28 cellular contexts compared by ENCODE assay signal in the genomic region with DNA sequence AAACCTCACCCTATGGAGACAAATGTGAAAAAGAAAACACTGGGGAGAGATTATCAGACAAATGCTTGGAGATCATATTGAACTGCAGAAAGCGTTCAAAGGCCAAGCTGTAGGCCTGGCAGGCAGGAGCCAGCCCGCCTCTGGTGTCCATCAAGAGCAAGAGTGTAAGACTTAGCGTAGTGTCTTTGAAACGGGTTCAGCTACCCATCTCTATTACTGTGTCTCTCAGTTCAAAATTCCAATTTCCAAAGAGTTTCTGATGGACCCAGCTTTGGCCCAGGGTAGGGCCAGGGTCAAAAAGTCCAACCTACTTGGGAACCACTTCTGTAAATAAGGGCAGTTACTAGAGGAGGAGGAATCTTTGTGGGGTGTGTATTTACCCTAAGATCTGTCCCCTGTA.
"Had no signal": no experiment of that assay in that cellular context is flagged by ENCODE, and none has a peak within 500 bp of the region (broad histone marks: within the 10 kb centered on the region; RNA-seq: fewer than 3 reads in every experiment).

No MANE protein-coding gene starts in this region.

- H3K9ac ChIP-seq: SK-N-SH had no signal

- DNase-seq: activated CD4-positive, alpha-beta T cell treated with anti-CD3 and anti-CD28 coated beads, Interleukin-2, amount 10 ng/mL, durations not matched to agents 24 days and 14 days; activated CD4-positive, alpha-beta T cell treated with anti-CD3 and anti-CD28 coated beads, Interleukin-2, amount 50 U/mL, for 4 hours; activated CD8-positive, alpha-beta T cell treated with anti-CD3 and anti-CD28 coated beads for 36 hours; activated effector memory CD4-positive, alpha-beta T cell treated with anti-CD3 and anti-CD28 coated beads, Interleukin-2, amount 50 U/mL, for 16 hours; activated naive CD4-positive, alpha-beta T cell; activated naive CD4-positive, alpha-beta T cell treated with anti-CD3 and anti-CD28 coated beads, Interleukin-2, amount 50 U/mL, for 16 hours; activated naive CD8-positive, alpha-beta T cell treated with anti-CD3 and anti-CD28 coated beads for 36 hours; activated T-cell treated with anti-CD3 and anti-CD28 coated beads, Interleukin-2, amount 50 U/mL, for 1 hour; activated T-cell treated with anti-CD3 and anti-CD28 coated beads, Interleukin-2, amount 50 U/mL, for 72 hours; amniotic stem cell; aorta; brain microvascular endothelial cell; Kasumi-1; KG1; MG63; NCI-H1092; NCI-H1436 treated with DMSO at 0.1 percent for 48 hours; NCI-H1694 treated with DMSO at 0.1 percent for 48 hours; NCI-H2029; NCI-H345; NCI-H524 treated with DMSO at 0.1 percent for 48 hours; SHP77 treated with DMSO at 0.1 percent for 48 hours; SK-N-SH had no signal

- H3K27ac ChIP-seq: brain microvascular endothelial cell had no signal

- H3K4me3 ChIP-seq: MG63, SJSA1 had no signal

- H3K27me3 Mint-ChIP-seq: activated CD8-positive, alpha-beta T cell treated with anti-CD3 and anti-CD28 coated beads for 36 hours; activated naive CD8-positive, alpha-beta T cell treated with anti-CD3 and anti-CD28 coated beads for 36 hours had no signal

- H3K36me3 ChIP-seq: brain microvascular endothelial cell, MG63, SJSA1 had no signal

- H3K9me3 Mint-ChIP-seq: activated CD4-positive, alpha-beta T cell treated with anti-CD3 and anti-CD28 coated beads, Interleukin-2, amount 10 ng/mL, durations not matched to agents 24 days and 14 days; activated CD8-positive, alpha-beta T cell treated with anti-CD3 and anti-CD28 coated beads for 36 hours; activated naive CD8-positive, alpha-beta T cell treated with anti-CD3 and anti-CD28 coated beads for 36 hours; activated T-cell treated with anti-CD3 and anti-CD28 coated beads, Interleukin-2, amount 50 U/mL, for 72 hours; activated T-helper 17 cell treated with anti-CD3 and anti-CD28 coated beads, Interleukin-2, amount 50 U/mL, for 72 hours; T-helper 1 cell treated with Interleukin-12 subunit alpha and Interleukin-12 subunit beta and Interleukin-4 antibody, amounts not matched to agents 30 μg/mL and 1 μg/mL, for 36 hours; T-helper 2 cell treated with Interferon-gamma antibody and Interleukin-4, amounts not matched to agents 5 μg/mL and 100 μg/mL, for 36 hours had no signal

- H3K36me3 Mint-ChIP-seq: activated naive CD8-positive, alpha-beta T cell treated with anti-CD3 and anti-CD28 coated beads for 36 hours had no signal

- H3K27me3 ChIP-seq: brain microvascular endothelial cell, MG63, SJSA1 had no signal

- H3K4me2 ChIP-seq: SK-N-SH had no signal

- H3K9me3 ChIP-seq: MG63, SJSA1, SK-N-SH had no signal

- H3K27ac Mint-ChIP-seq: activated CD4-positive, alpha-beta T cell treated with anti-CD3 and anti-CD28 coated beads, Interleukin-2, amount 10 ng/mL, durations not matched to agents 24 days and 14 days; activated CD8-positive, alpha-beta T cell treated with anti-CD3 and anti-CD28 coated beads for 36 hours; activated naive CD8-positive, alpha-beta T cell treated with anti-CD3 and anti-CD28 coated beads for 36 hours; activated T-helper 17 cell treated with anti-CD3 and anti-CD28 coated beads, Interleukin-2, amount 50 U/mL, for 72 hours; T-helper 1 cell treated with Interleukin-12 subunit alpha and Interleukin-12 subunit beta and Interleukin-4 antibody, amounts not matched to agents 30 μg/mL and 1 μg/mL, for 36 hours; T-helper 2 cell treated with Interferon-gamma antibody and Interleukin-4, amounts not matched to agents 5 μg/mL and 100 μg/mL, for 36 hours had no signal

- ATAC-seq: activated CD8-positive, alpha-beta T cell treated with anti-CD3 and anti-CD28 coated beads for 36 hours; activated T-cell treated with anti-CD3 and anti-CD28 coated beads, Interleukin-2, amount 50 U/mL, for 72 hours; activated T-helper 17 cell treated with anti-CD3 and anti-CD28 coated beads, Interleukin-2, amount 50 U/mL, for 72 hours; Panc1 had no signal

- H3K4me3 Mint-ChIP-seq: activated CD4-positive, alpha-beta T cell treated with anti-CD3 and anti-CD28 coated beads, Interleukin-2, amount 10 ng/mL, durations not matched to agents 24 days and 14 days; activated CD8-positive, alpha-beta T cell treated with anti-CD3 and anti-CD28 coated beads for 36 hours; activated naive CD8-positive, alpha-beta T cell treated with anti-CD3 and anti-CD28 coated beads for 36 hours; activated T-cell treated with anti-CD3 and anti-CD28 coated beads, Interleukin-2, amount 50 U/mL, for 72 hours; activated T-helper 17 cell treated with anti-CD3 and anti-CD28 coated beads, Interleukin-2, amount 50 U/mL, for 72 hours; T-helper 1 cell treated with Interleukin-12 subunit alpha and Interleukin-12 subunit beta and Interleukin-4 antibody, amounts not matched to agents 30 μg/mL and 1 μg/mL, for 36 hours; T-helper 2 cell treated with Interferon-gamma antibody and Interleukin-4, amounts not matched to agents 5 μg/mL and 100 μg/mL, for 36 hours had no signal
